In genomic region chr16:11165894-11166665, GRCh38 we compare ENCODE assay signal across 18 cellular contexts.
DNase-seq lines count a peak whose midpoint lies in the region; ATAC-seq, FAIRE-seq and TF ChIP-seq lines count a peak whose summit lies in the region.
"Had no signal": no experiment of that assay in that cellular context is flagged by ENCODE, and none has a peak within 500 bp of the region (broad histone marks: within the 10 kb centered on the region; RNA-seq: fewer than 3 reads in every experiment).

No MANE protein-coding gene starts in this region.

- H3K36me3 Mint-ChIP-seq in activated T-cell treated with anti-CD3 and anti-CD28 coated beads, Interleukin-2, amount 50 U/mL, for 72 hours (ENCODE audit: insufficient read depth in 2 of 2): peaks cover 0 to 10% of the 10 kb centered on the region in 2 donors
- no peaks in the 10 kb centered on the region for H3K36me3 Mint-ChIP-seq in glutamatergic neuron (ENCODE audit: unreplicated experiment)

- DNase-seq in activated T-cell treated with anti-CD3 and anti-CD28 coated beads, Interleukin-2, amount 50 U/mL, for 72 hours: no peak
- no peak for DNase-seq in activated T-cell treated with anti-CD3 and anti-CD28 coated beads, Interleukin-2, amount 50 U/mL, for 1 hour
- no peak for DNase-seq in K562 (ENCODE audit: extremely low read depth in 1 of 4, low spot score in 3 of 4)
- peak; percentile 29 for DNase-seq in osteoblast (ENCODE audit: insufficient read length, low spot score, missing footprints)
- DNase-seq in glutamatergic neuron: no peak
- no peak for DNase-seq in esophagus muscularis mucosa (ENCODE audit: extremely low spot score)
- DNase-seq: BE2C; Caco-2; CD4-positive, CD25-positive, alpha-beta regulatory T cell; GDM1; GM23248; NCI-H1105 treated with DMSO at 0.1 percent for 48 hours; NCI-H1694 had no signal

- H3K4me1 Mint-ChIP-seq in activated T-cell treated with anti-CD3 and anti-CD28 coated beads, Interleukin-2, amount 50 U/mL, for 72 hours (ENCODE audit: low read depth): peaks cover 36% of the 10 kb centered on the region
- H3K4me1 Mint-ChIP-seq in glutamatergic neuron (ENCODE audit: low read depth, unreplicated experiment): peaks cover 64% of the 10 kb centered on the region

- peak overlapping the region; percentile 38 for H3K27ac Mint-ChIP-seq in activated T-cell treated with anti-CD3 and anti-CD28 coated beads, Interleukin-2, amount 50 U/mL, for 72 hours
- H3K27ac Mint-ChIP-seq in glutamatergic neuron (ENCODE audit: unreplicated experiment): no peak overlapping the region

- peaks cover 11% of the 10 kb centered on the region; the same call in 1 of the 3 replicates for H3K36me3 ChIP-seq in K562 (ENCODE audit: control insufficient read depth, insufficient read depth, low read length)
- H3K36me3 ChIP-seq in osteoblast (ENCODE audit: insufficient read depth, low read length): peaks cover 7% of the 10 kb centered on the region
- peaks cover 0 to 44% (median 29%) of the 10 kb centered on the region in 4 donors for H3K36me3 ChIP-seq in esophagus muscularis mucosa
- H3K36me3 ChIP-seq: BE2C had no signal

- H3K9me3 ChIP-seq in K562 (replicated peaks; ENCODE audit: control insufficient read depth, insufficient read depth, low read depth, low read length) (no peaks in the 10 kb centered on the region), osteoblast (ENCODE audit: low read depth, low read length) (no peaks in the 10 kb centered on the region), esophagus muscularis mucosa (no peaks in the 10 kb centered on the region)
- H3K9me3 ChIP-seq: BE2C, Caco-2 had no signal

- TF ChIP-seq CTCF in VCaP (conservative IDR thresholded peaks at IDR 0.05) (no peak), K562 (IDR thresholded peaks at IDR 0.05 in 2 of 3, conservative IDR thresholded peaks at IDR 0.05 in 1 of 3; ENCODE audit: insufficient read depth in 2 of 3, low read depth in 1 of 3, low read length in 3 of 3) (no peak), osteoblast (IDR thresholded peaks at IDR 0.05; ENCODE audit: extremely low read depth, low read depth, low read length) (no peak), glutamatergic neuron (IDR thresholded peaks at IDR 0.05; ENCODE audit: partially characterized antibody, unreplicated experiment) (no peak), esophagus muscularis mucosa (IDR thresholded peaks at IDR 0.05) (no peak)

- H3K9me3 Mint-ChIP-seq in activated T-cell treated with anti-CD3 and anti-CD28 coated beads, Interleukin-2, amount 50 U/mL, for 72 hours: no peaks in the 10 kb centered on the region
- H3K9me3 Mint-ChIP-seq in glutamatergic neuron (ENCODE audit: unreplicated experiment): peaks cover 15% of the 10 kb centered on the region
- H3K9me3 Mint-ChIP-seq: CD4-positive, CD25-positive, alpha-beta regulatory T cell had no signal

- TF ChIP-seq EP300 in K562 (IDR thresholded peaks at IDR 0.05; ENCODE audit: low read length) (no peak), esophagus muscularis mucosa (IDR thresholded peaks at IDR 0.05) (no peak)

- TF ChIP-seq POLR2A in K562 (conservative IDR thresholded peaks at IDR 0.05) (no peak), esophagus muscularis mucosa (IDR thresholded peaks at IDR 0.05; ENCODE audit: low read depth) (no peak), GM18505 (IDR thresholded peaks at IDR 0.05; ENCODE audit: borderline replicate concordance, extremely low read depth, insufficient read depth, insufficient read length) (no peak)

- POLR2A ChIA-PET in K562 (lab: Yijun Ruan, JAX): interaction anchor here (0.6 to 1.2 kb wide), 3 partner anchors 11 to 110 kb away, joined by 3 to 5 read pairs (median 3); no protein-coding TSS in a partner anchor

- H3K27me3 Mint-ChIP-seq in activated T-cell treated with anti-CD3 and anti-CD28 coated beads, Interleukin-2, amount 50 U/mL, for 72 hours (ENCODE audit: low read depth): no peaks in the 10 kb centered on the region
- peaks cover 19% of the 10 kb centered on the region for H3K27me3 Mint-ChIP-seq in glutamatergic neuron (ENCODE audit: unreplicated experiment)
- H3K27me3 Mint-ChIP-seq: CD4-positive, CD25-positive, alpha-beta regulatory T cell had no signal

- H3K4me3 Mint-ChIP-seq in activated T-cell treated with anti-CD3 and anti-CD28 coated beads, Interleukin-2, amount 50 U/mL, for 72 hours: no peak overlapping the region
- no peak overlapping the region for H3K4me3 Mint-ChIP-seq in glutamatergic neuron (ENCODE audit: unreplicated experiment)
- H3K4me3 Mint-ChIP-seq: CD4-positive, CD25-positive, alpha-beta regulatory T cell had no signal

- in situ Hi-C loops in K562 (cut with MboI): no loop called here

- no TSS peak for BruUV-seq in K562 (replicated peaks; lab: Mats Ljungman, UMichigan)

- H3K27me3 ChIP-seq in K562 (ENCODE audit: control insufficient read depth in 2 of 2, insufficient read depth in 2 of 2, low read length in 2 of 2) (no peaks in the 10 kb centered on the region), osteoblast (ENCODE audit: insufficient read depth, low read length) (no peaks in the 10 kb centered on the region), esophagus muscularis mucosa (no peaks in the 10 kb centered on the region)
- H3K27me3 ChIP-seq: BE2C had no signal

- H3K4me2 ChIP-seq in K562 (ENCODE audit: insufficient read depth, low read length) (0 out of 2 replicates have a peak overlapping the region, but pooled peaks have one; percentile 1), osteoblast (ENCODE audit: insufficient read depth, low read length) (no peak overlapping the region)

- peak; percentile 33 to 39 for ATAC-seq in activated T-cell treated with anti-CD3 and anti-CD28 coated beads, Interleukin-2, amount 50 U/mL, for 72 hours (replicated peaks in 1 of 2)
- ATAC-seq in K562 (no peak), GM18505 (IDR thresholded peaks at IDR 0.05; ENCODE audit: unreplicated experiment) (no peak)
- ATAC-seq: HCT116, Panc1 had no signal

- H3K79me2 ChIP-seq in K562 (ENCODE audit: control insufficient read depth, insufficient read depth, low read length) (no peaks in the 10 kb centered on the region), osteoblast (ENCODE audit: insufficient read depth, low read length) (no peaks in the 10 kb centered on the region)

- H3K9me1 ChIP-seq in K562 (ENCODE audit: control insufficient read depth, insufficient read depth, low read length): no peaks in the 10 kb centered on the region

- H4K20me1 ChIP-seq in K562 (replicated peaks; ENCODE audit: control insufficient read depth, insufficient read depth, low read length) (no peaks in the 10 kb centered on the region), osteoblast (ENCODE audit: insufficient read depth, low read length) (no peaks in the 10 kb centered on the region)

- no peak for TF ChIP-seq RAD21 in K562 (CRISPR knock-in tag; conservative IDR thresholded peaks at IDR 0.05 in 1 of 2, IDR thresholded peaks at IDR 0.05 in 1 of 2)

- H3K27ac ChIP-seq in VCaP (peak overlapping the region; percentile 76), K562 (ENCODE audit: extremely low read depth, low read depth, low read length) (no peak overlapping the region), osteoblast (ENCODE audit: low read depth, low read length) (no peak overlapping the region), esophagus muscularis mucosa (replicated peaks in 1 of 4) (no peak overlapping the region)
- H3K27ac ChIP-seq: GM23248 had no signal

- CTCF ChIA-PET in K562 (lab: Yijun Ruan, JAX; ENCODE audit: low intra/inter-chr PET ratio): no interaction called here

- no peak overlapping the region for H3K4me3 ChIP-seq in K562
- no peak overlapping the region for H3K4me3 ChIP-seq in osteoblast (ENCODE audit: insufficient read depth, low read length)
- H3K4me3 ChIP-seq in esophagus muscularis mucosa: no peak overlapping the region
- H3K4me3 ChIP-seq: GM23248 had no signal

- intact Hi-C loops in K562 (cut with micrococcal nuclease) (no loop called here), esophagus muscularis mucosa (cut with DNase I) (no loop called here)

- 83% methylated on average over 22 of the region's 22 CpGs for WGBS in K562 (ENCODE audit: insufficient coverage, low coverage, missing lambda C conversion rate)
- 96% methylated on average over 22 of the region's 22 CpGs for WGBS in esophagus muscularis mucosa

- FAIRE-seq in K562 (lab: Jason Lieb, UNC): peak; percentile 37
- FAIRE-seq: A204.1 had no signal

- H2AFZ ChIP-seq in K562 (ENCODE audit: low read depth, low read length) (no peak overlapping the region), osteoblast (ENCODE audit: low read length) (no peak overlapping the region)
- H2AFZ ChIP-seq: GM23248 had no signal

- peak overlapping the region in 1 of 2 experiments; percentile 39; a peak in 2 of 4 replicates for H3K9ac ChIP-seq in K562 (ENCODE audit: insufficient read depth in 1 of 2, low read depth in 2 of 2, low read length in 2 of 2)
- H3K9ac ChIP-seq: GM23248 had no signal

- peaks cover 35 to 38% of the 10 kb centered on the region in 2 experiments for H3K4me1 ChIP-seq in K562 (replicated peaks in 1 of 2; ENCODE audit: control insufficient read depth in 2 of 2, insufficient read depth in 2 of 2, low read length in 2 of 2)
- peaks cover 4% of the 10 kb centered on the region for H3K4me1 ChIP-seq in osteoblast (ENCODE audit: insufficient read depth, low read length)
- peaks cover 26 to 43% (median 39%) of the 10 kb centered on the region in 4 donors for H3K4me1 ChIP-seq in esophagus muscularis mucosa
- H3K4me1 ChIP-seq: Caco-2 had no signal

TF ChIP-seq in K562, 482 proteins besides CTCF, POLR2A, EP300 and RAD21 (continues in another document):
- TF ChIP-seq ZBTB33 (CRISPR knock-in tag; IDR thresholded peaks at IDR 0.05) (peak; percentile 95), MAFK (IDR thresholded peaks at IDR 0.05; ENCODE audit: low read length) (no peak)

Comparison
In these comparisons a context has a peak if more than half of its experiments do, and no peak if none do; other contexts are left out.
1. ATAC-seq: peak in activated T-cell treated with anti-CD3 and anti-CD28 coated beads, Interleukin-2, amount 50 U/mL, for 72 hours (2 of 2); none in K562 (single experiment) and GM18505 (single experiment).